15 cellular contexts compared by ENCODE assay signal in the genomic region with DNA sequence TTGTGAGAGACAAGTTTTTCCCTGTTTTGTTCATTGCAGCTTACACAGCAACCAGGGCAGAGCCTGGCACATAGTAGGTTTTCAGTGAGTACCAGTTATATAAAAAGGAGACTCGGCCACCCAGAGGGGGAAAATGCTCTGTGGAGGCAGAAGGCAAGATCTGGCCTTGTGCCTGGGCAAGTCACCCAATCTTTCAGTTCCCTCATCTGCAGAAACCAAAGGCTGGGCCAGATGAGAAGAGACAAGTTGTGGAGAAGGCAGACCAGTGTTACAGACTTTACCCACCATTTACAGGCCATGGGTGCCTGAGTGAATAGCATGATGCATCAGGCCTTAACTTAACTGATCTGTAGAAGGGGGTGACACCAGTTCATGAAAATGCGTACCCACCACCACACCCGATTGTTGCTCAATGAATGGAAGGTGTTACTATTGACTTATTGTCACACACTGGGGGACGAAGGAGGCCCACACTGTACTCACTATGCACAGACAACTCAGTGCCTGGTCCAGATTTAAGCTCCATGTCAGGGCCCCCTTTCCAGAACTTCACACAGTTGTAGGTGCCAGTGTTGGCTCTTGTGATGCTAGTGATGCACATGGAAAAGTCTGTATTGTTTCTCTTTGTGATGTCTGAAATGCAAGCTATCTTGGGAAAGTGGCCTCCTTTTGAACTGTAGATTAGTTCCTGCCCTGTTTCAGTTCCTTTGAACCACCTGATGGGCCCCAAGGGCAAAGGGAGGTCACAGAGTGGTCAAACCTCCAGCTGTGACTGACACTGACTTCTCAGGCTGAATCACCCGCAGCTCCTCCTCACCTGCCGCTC.
DNase-seq lines count a peak whose midpoint lies in the region; ATAC-seq and TF ChIP-seq lines count a peak whose summit lies in the region.
"Had no signal": no experiment of that assay in that cellular context is flagged by ENCODE, and none has a peak within 500 bp of the region (broad histone marks: within the 10 kb centered on the region; RNA-seq: fewer than 3 reads in every experiment).

No MANE protein-coding gene starts in this region.

- DNase-seq in GM06990 (ENCODE audit: extremely low read depth, insufficient read length) (peak; percentile 37), MM.1S (peak; percentile 89), foreskin keratinocyte (peak; percentile 11 to 22), SHP77 treated with DMSO at 0.1 percent for 48 hours (lab: John Stamatoyannopoulos, UW) (no peak), chondrocyte (ENCODE audit: low spot score) (no peak), DMS53 (lab: John Stamatoyannopoulos, UW) (no peak)
- DNase-seq: C1 segment of cervical spinal cord, left ventricle myocardium superior, MG63, sigmoid colon had no signal

- no peak overlapping the region for H2AFZ ChIP-seq in MM.1S (ENCODE audit: low read length)

- no peaks in the 10 kb centered on the region for H3K36me3 Mint-ChIP-seq in chondrocyte (ENCODE audit: low read depth)

- peak; percentile 63 for ATAC-seq in GM19043 (IDR thresholded peaks at IDR 0.05; ENCODE audit: low read depth, unreplicated experiment)
- peak; percentile 33 for ATAC-seq in foreskin keratinocyte
- ATAC-seq in GM21786 (IDR thresholded peaks at IDR 0.05; ENCODE audit: unreplicated experiment) = no peak
- ATAC-seq: left ventricle myocardium superior had no signal

- TF ChIP-seq CTCF in GM06990 (IDR thresholded peaks at IDR 0.05; ENCODE audit: insufficient read depth, low read length, poor library complexity, severe bottlenecking) (no peak), MM.1S (IDR thresholded peaks at IDR 0.05; ENCODE audit: low read length) (no peak), foreskin keratinocyte (conservative IDR thresholded peaks at IDR 0.05) (no peak), chondrocyte (IDR thresholded peaks at IDR 0.05) (no peak)

- H3K79me2 ChIP-seq in MM.1S (ENCODE audit: low read length) = no peaks in the 10 kb centered on the region

- no peaks in the 10 kb centered on the region for H3K9me2 ChIP-seq in MM.1S (replicated peaks; ENCODE audit: insufficient read depth, low read length)

- H3K9me3 ChIP-seq in MM.1S (replicated peaks; ENCODE audit: insufficient read depth, low read length) = no peaks in the 10 kb centered on the region
- H3K9me3 ChIP-seq: MG63 had no signal

- H3K4me3 ChIP-seq in GM06990 (replicated peaks; ENCODE audit: low read depth, low read length) (peak overlapping the region; percentile 19), MM.1S (ENCODE audit: low read length) (no peak overlapping the region)
- H3K4me3 ChIP-seq: MG63, sigmoid colon had no signal

- peaks cover 9% of the 10 kb centered on the region for H3F3A ChIP-seq in MM.1S (ENCODE audit: insufficient read depth, low read length)

- H3K4me1 ChIP-seq in MM.1S (ENCODE audit: low read length) = peaks cover 22% of the 10 kb centered on the region
- H3K4me1 ChIP-seq in foreskin keratinocyte = peaks cover 16% of the 10 kb centered on the region
- H3K4me1 ChIP-seq: sigmoid colon had no signal

- H3K27ac Mint-ChIP-seq in chondrocyte (ENCODE audit: unreplicated experiment) = no peak overlapping the region
- H3K27ac Mint-ChIP-seq: activated naive CD4-positive, alpha-beta T cell treated with anti-CD3 and anti-CD28 coated beads, Interleukin-2, amount 50 U/mL, for 72 hours; T-helper 1 cell treated with Interleukin-12 subunit alpha and Interleukin-12 subunit beta and Interleukin-4 antibody, amounts not matched to agents 30 μg/mL and 1 μg/mL, for 36 hours had no signal

- H3K27ac ChIP-seq in MM.1S (ENCODE audit: low read length) = peak overlapping the region; percentile 17; the same call in 1 of the 2 replicates
- no peak overlapping the region for H3K27ac ChIP-seq in foreskin keratinocyte
- H3K27ac ChIP-seq: sigmoid colon had no signal

- no peaks in the 10 kb centered on the region for H3K4me1 Mint-ChIP-seq in chondrocyte (ENCODE audit: low read depth)
- H3K4me1 Mint-ChIP-seq: central memory CD8-positive, alpha-beta T cell had no signal

- H3K27me3 ChIP-seq in GM06990 (replicated peaks; ENCODE audit: control insufficient read depth, insufficient read depth, low read length) (no peaks in the 10 kb centered on the region), MM.1S (replicated peaks; ENCODE audit: insufficient read depth, low read length) (peaks cover 17% of the 10 kb centered on the region), foreskin keratinocyte (no peaks in the 10 kb centered on the region)
- H3K27me3 ChIP-seq: MG63, sigmoid colon had no signal

- peaks cover 12% of the 10 kb centered on the region for H3K27me3 Mint-ChIP-seq in chondrocyte (ENCODE audit: low read depth)
- H3K27me3 Mint-ChIP-seq: central memory CD8-positive, alpha-beta T cell had no signal

- no peak overlapping the region for H3K4me3 Mint-ChIP-seq in chondrocyte (ENCODE audit: unreplicated experiment)
- H3K4me3 Mint-ChIP-seq: central memory CD8-positive, alpha-beta T cell; T-helper 1 cell treated with Interleukin-12 subunit alpha and Interleukin-12 subunit beta and Interleukin-4 antibody, amounts not matched to agents 30 μg/mL and 1 μg/mL, for 36 hours had no signal

- H4K20me1 ChIP-seq in MM.1S (ENCODE audit: insufficient read depth, low read length) = no peaks in the 10 kb centered on the region

- H3K9ac ChIP-seq in MM.1S (ENCODE audit: low read length) = no peak overlapping the region

- H3K4me2 ChIP-seq in MM.1S (ENCODE audit: low read depth, low read length) = peak overlapping the region; percentile 54

- peaks cover 5% of the 10 kb centered on the region for H3K9me3 Mint-ChIP-seq in chondrocyte (ENCODE audit: low read depth)
- H3K9me3 Mint-ChIP-seq: central memory CD8-positive, alpha-beta T cell had no signal

- H3K36me3 ChIP-seq in GM06990 (ENCODE audit: control insufficient read depth, insufficient read depth, low read length) (no peaks in the 10 kb centered on the region), MM.1S (replicated peaks; ENCODE audit: insufficient read depth, low read length) (no peaks in the 10 kb centered on the region)
- H3K36me3 ChIP-seq: MG63, sigmoid colon had no signal

Comparison
In these comparisons a context has a peak if more than half of its experiments do, and no peak if none do; other contexts are left out.
1. DNase-seq: peak in GM06990 (single experiment), MM.1S (single experiment) and foreskin keratinocyte (2 of 2); none in SHP77 treated with DMSO at 0.1 percent for 48 hours (single experiment), chondrocyte (single experiment) and DMS53 (single experiment).